40 cellular contexts compared by ENCODE assay signal in the genomic region with DNA sequence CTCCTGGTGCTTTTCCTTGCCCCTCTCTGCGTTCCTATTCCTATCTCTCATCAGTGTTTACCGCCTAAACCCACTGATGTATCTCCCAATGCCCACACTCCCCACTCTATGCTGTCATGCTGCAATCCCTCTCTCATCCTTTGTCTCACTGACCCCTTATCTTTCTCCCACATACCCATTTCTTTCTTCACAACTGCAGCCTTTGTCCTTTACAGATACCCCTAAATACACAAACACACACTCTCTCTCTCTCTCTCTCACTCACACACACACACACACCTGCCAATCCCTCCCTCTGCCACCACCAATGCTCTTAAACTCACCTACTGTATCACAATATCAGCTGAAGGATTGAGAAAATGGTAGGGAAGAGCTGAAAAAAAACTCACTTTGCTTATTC. TPM values are rescaled to one million over a fixed set of nuclear protein-coding genes. Genes with fewer than 3 reads are reported as not detected.
"Had no signal": no experiment of that assay in that cellular context is flagged by ENCODE, and none has a peak within 500 bp of the region (broad histone marks: within the 10 kb centered on the region; RNA-seq: fewer than 3 reads in every experiment).

No MANE protein-coding gene starts in this region.

- H3K27ac ChIP-seq: ascending aorta, cardiac muscle cell, WERI-Rb-1 had no signal

- FAIRE-seq: bronchial epithelial cell had no signal

- H3K36me3 Mint-ChIP-seq: activated CD8-positive, alpha-beta memory T cell treated with anti-CD3 and anti-CD28 coated beads, Interleukin-2, amount 10 ng/mL, durations not matched to agents 7 days and 5 days; activated naive CD4-positive, alpha-beta T cell treated with anti-CD3 and anti-CD28 coated beads, Interleukin-2, amount 10 ng/mL, durations not matched to agents 7 days and 5 days; activated naive CD4-positive, alpha-beta T cell treated with anti-CD3 and anti-CD28 coated beads, Interleukin-2, amount 50 U/mL, for 24 hours; activated naive CD8-positive, alpha-beta T cell; activated naive CD8-positive, alpha-beta T cell treated with anti-CD3 and anti-CD28 coated beads, Interleukin-2, amount 10 ng/mL, durations not matched to agents 7 days and 5 days; brain had no signal

- H3K9me3 ChIP-seq: ascending aorta had no signal

- H3K9me3 Mint-ChIP-seq: activated naive CD4-positive, alpha-beta T cell treated with anti-CD3 and anti-CD28 coated beads, Interleukin-2, amount 10 ng/mL, durations not matched to agents 7 days and 5 days; activated naive CD4-positive, alpha-beta T cell treated with anti-CD3 and anti-CD28 coated beads, Interleukin-2, amount 50 U/mL, for 24 hours; activated naive CD8-positive, alpha-beta T cell treated with anti-CD3 and anti-CD28 coated beads, Interleukin-2, amount 10 ng/mL, durations not matched to agents 7 days and 5 days; activated T-helper 2 cell treated with anti-CD3 and anti-CD28 coated beads, Interferon-gamma antibody, Interleukin-2, Interleukin-4, amounts not matched to agents 10 μg/mL and 5 μg/mL and 100 μg/mL, durations not matched to agents 14 hours and 24 hours and 36 hours; T-helper 1 cell treated with Interleukin-12 subunit alpha and Interleukin-12 subunit beta and Interleukin-4 antibody, amounts not matched to agents 30 μg/mL and 1 μg/mL, for 36 hours; T-helper 2 cell treated with Interferon-gamma antibody and Interleukin-4, amounts not matched to agents 5 μg/mL and 100 μg/mL, for 36 hours had no signal

- H3K27ac Mint-ChIP-seq: activated CD4-positive, alpha-beta memory T cell treated with anti-CD3 and anti-CD28 coated beads, Interleukin-2, amount 10 ng/mL, durations not matched to agents 7 days and 5 days; activated CD4-positive, alpha-beta T cell treated with anti-CD3 and anti-CD28 coated beads for 36 hours; activated CD4-positive, alpha-beta T cell treated with anti-CD3 and anti-CD28 coated beads, Interleukin-2, amount 10 ng/mL, durations not matched to agents 7 days and 5 days; activated CD8-positive, alpha-beta memory T cell treated with anti-CD3 and anti-CD28 coated beads, Interleukin-2, amount 10 ng/mL, durations not matched to agents 7 days and 5 days; activated CD8-positive, alpha-beta T cell treated with anti-CD3 and anti-CD28 coated beads, Interleukin-2, amount 10 ng/mL, durations not matched to agents 7 days and 5 days; activated naive CD4-positive, alpha-beta T cell treated with anti-CD3 and anti-CD28 coated beads, Interleukin-2, amount 10 ng/mL, durations not matched to agents 7 days and 5 days; activated naive CD4-positive, alpha-beta T cell treated with anti-CD3 and anti-CD28 coated beads, Interleukin-2, amount 50 U/mL, for 24 hours; activated naive CD8-positive, alpha-beta T cell; activated naive CD8-positive, alpha-beta T cell treated with anti-CD3 and anti-CD28 coated beads, Interleukin-2, amount 10 ng/mL, durations not matched to agents 7 days and 5 days; activated naive CD8-positive, alpha-beta T cell treated with anti-CD3 and anti-CD28 coated beads, Interleukin-2, amount 50 U/mL, for 24 hours; activated T-cell treated with anti-CD3 and anti-CD28 coated beads, Interleukin-2, amount 50 U/mL, for 24 hours; activated T-helper 2 cell treated with anti-CD3 and anti-CD28 coated beads, Interferon-gamma antibody, Interleukin-2, Interleukin-4, amounts not matched to agents 10 μg/mL and 5 μg/mL and 100 μg/mL, durations not matched to agents 14 hours and 24 hours and 36 hours; brain; T-helper 1 cell treated with Interleukin-12 subunit alpha and Interleukin-12 subunit beta and Interleukin-4 antibody, amounts not matched to agents 30 μg/mL and 1 μg/mL, for 36 hours; T-helper 2 cell treated with Interferon-gamma antibody and Interleukin-4, amounts not matched to agents 5 μg/mL and 100 μg/mL, for 36 hours; WTC11 had no signal

- DNase-seq: activated CD4-positive, alpha-beta memory T cell treated with anti-CD3 and anti-CD28 coated beads, Interleukin-2, amount 10 ng/mL, durations not matched to agents 7 days and 5 days; activated CD4-positive, alpha-beta T cell treated with anti-CD3 and anti-CD28 coated beads for 1 hour; activated CD4-positive, alpha-beta T cell treated with anti-CD3 and anti-CD28 coated beads for 36 hours; activated CD4-positive, alpha-beta T cell treated with anti-CD3 and anti-CD28 coated beads for 48 hours; activated CD4-positive, alpha-beta T cell treated with anti-CD3 and anti-CD28 coated beads, Interleukin-2, amount 10 ng/mL, durations not matched to agents 7 days and 5 days; activated CD4-positive, alpha-beta T cell treated with anti-CD3 and anti-CD28 coated beads, Interleukin-2, amount 50 U/mL, for 48 hours; activated CD4-positive, CD25-positive, alpha-beta regulatory T cell; activated CD8-positive, alpha-beta memory T cell treated with anti-CD3 and anti-CD28 coated beads for 24 hours; activated CD8-positive, alpha-beta memory T cell treated with anti-CD3 and anti-CD28 coated beads, Interleukin-2, amount 10 ng/mL, durations not matched to agents 7 days and 5 days; activated CD8-positive, alpha-beta memory T cell treated with anti-CD3 and anti-CD28 coated beads, Interleukin-2, amount 50 U/mL, for 48 hours; activated CD8-positive, alpha-beta T cell treated with anti-CD3 and anti-CD28 coated beads, Interleukin-2, amount 10 ng/mL, durations not matched to agents 7 days and 5 days; activated effector memory CD4-positive, alpha-beta T cell treated with Interleukin-2 at 50 U/mL for 16 hours; activated gamma-delta T cell; activated naive CD4-positive, alpha-beta T cell treated with anti-CD3 and anti-CD28 coated beads, Interleukin-2, amount 10 ng/mL, durations not matched to agents 7 days and 5 days; activated naive CD4-positive, alpha-beta T cell treated with Interleukin-2 at 50 U/mL for 16 hours; activated naive CD8-positive, alpha-beta T cell treated with anti-CD3 and anti-CD28 coated beads, Interleukin-2, amount 10 ng/mL, durations not matched to agents 7 days and 5 days; activated naive CD8-positive, alpha-beta T cell treated with anti-CD3 and anti-CD28 coated beads, Interleukin-2, amount 50 U/mL, for 24 hours; activated T-cell treated with anti-CD3 and anti-CD28 coated beads, Interleukin-2, amount 50 U/mL, for 24 hours; activated T-cell treated with anti-CD3 and anti-CD28 coated beads, Interleukin-2, amount 50 U/mL, for 48 hours; amygdala; anterior cingulate cortex; caudate nucleus; cerebellar nuclear complex; T-helper 1 cell; T-helper 2 cell; T-helper 9 cell; WERI-Rb-1 had no signal

- H3K4me3 ChIP-seq: ascending aorta, cardiac muscle cell had no signal

- H3K4me1 Mint-ChIP-seq: activated CD8-positive, alpha-beta memory T cell treated with anti-CD3 and anti-CD28 coated beads, Interleukin-2, amount 10 ng/mL, durations not matched to agents 7 days and 5 days; activated naive CD4-positive, alpha-beta T cell treated with anti-CD3 and anti-CD28 coated beads, Interleukin-2, amount 50 U/mL, for 24 hours; activated naive CD8-positive, alpha-beta T cell treated with anti-CD3 and anti-CD28 coated beads, Interleukin-2, amount 10 ng/mL, durations not matched to agents 7 days and 5 days; activated naive CD8-positive, alpha-beta T cell treated with anti-CD3 and anti-CD28 coated beads, Interleukin-2, amount 50 U/mL, for 24 hours; brain had no signal

- H3K4me3 Mint-ChIP-seq: activated CD4-positive, alpha-beta memory T cell treated with anti-CD3 and anti-CD28 coated beads, Interleukin-2, amount 10 ng/mL, durations not matched to agents 7 days and 5 days; activated CD4-positive, alpha-beta T cell treated with anti-CD3 and anti-CD28 coated beads for 36 hours; activated CD4-positive, alpha-beta T cell treated with anti-CD3 and anti-CD28 coated beads, Interleukin-2, amount 10 ng/mL, durations not matched to agents 7 days and 5 days; activated CD8-positive, alpha-beta memory T cell treated with anti-CD3 and anti-CD28 coated beads, Interleukin-2, amount 10 ng/mL, durations not matched to agents 7 days and 5 days; activated CD8-positive, alpha-beta T cell treated with anti-CD3 and anti-CD28 coated beads, Interleukin-2, amount 10 ng/mL, durations not matched to agents 7 days and 5 days; activated naive CD4-positive, alpha-beta T cell treated with anti-CD3 and anti-CD28 coated beads, Interleukin-2, amount 10 ng/mL, durations not matched to agents 7 days and 5 days; activated naive CD4-positive, alpha-beta T cell treated with anti-CD3 and anti-CD28 coated beads, Interleukin-2, amount 50 U/mL, for 24 hours; activated naive CD8-positive, alpha-beta T cell; activated naive CD8-positive, alpha-beta T cell treated with anti-CD3 and anti-CD28 coated beads, Interleukin-2, amount 10 ng/mL, durations not matched to agents 7 days and 5 days; activated naive CD8-positive, alpha-beta T cell treated with anti-CD3 and anti-CD28 coated beads, Interleukin-2, amount 50 U/mL, for 24 hours; activated T-cell treated with anti-CD3 and anti-CD28 coated beads, Interleukin-2, amount 50 U/mL, for 24 hours; brain; central memory CD8-positive, alpha-beta T cell; T-helper 1 cell treated with Interleukin-12 subunit alpha and Interleukin-12 subunit beta and Interleukin-4 antibody, amounts not matched to agents 30 μg/mL and 1 μg/mL, for 36 hours; T-helper 2 cell treated with Interferon-gamma antibody and Interleukin-4, amounts not matched to agents 5 μg/mL and 100 μg/mL, for 36 hours; WTC11 had no signal

- H3K4me1 ChIP-seq: ascending aorta had no signal

- ATAC-seq: activated CD4-positive, alpha-beta T cell treated with anti-CD3 and anti-CD28 coated beads for 36 hours; activated CD4-positive, CD25-positive, alpha-beta regulatory T cell treated with anti-CD3 and anti-CD28 coated beads, Interleukin-2, amount 50 U/mL, for 24 hours; activated CD8-positive, alpha-beta memory T cell treated with anti-CD3 and anti-CD28 coated beads, Interleukin-2, amount 10 ng/mL, durations not matched to agents 7 days and 5 days; activated CD8-positive, alpha-beta T cell treated with anti-CD3 and anti-CD28 coated beads, Interleukin-2, amount 10 ng/mL, durations not matched to agents 7 days and 5 days; activated naive CD8-positive, alpha-beta T cell treated with anti-CD3 and anti-CD28 coated beads, Interleukin-2, amount 50 U/mL, for 24 hours; WTC11 had no signal

- H3K36me3 ChIP-seq: ascending aorta, cardiac muscle cell, WERI-Rb-1 had no signal

- H3K27me3 ChIP-seq: ascending aorta, cardiac muscle cell had no signal

RNA-seq across cellular contexts. Expression of a gene that starts 5.3 kb away (rescaled TPM):
- total RNA-seq: activated CD4-positive, alpha-beta memory T cell treated with anti-CD3 and anti-CD28 coated beads, Interleukin-2, amount 10 ng/mL, durations not matched to agents 7 days and 5 days; activated CD4-positive, alpha-beta T cell treated with anti-CD3 and anti-CD28 coated beads for 36 hours; activated CD4-positive, alpha-beta T cell treated with anti-CD3 and anti-CD28 coated beads, Interleukin-2, amount 10 ng/mL, durations not matched to agents 7 days and 5 days; activated CD8-positive, alpha-beta memory T cell treated with anti-CD3 and anti-CD28 coated beads, Interleukin-2, amount 10 ng/mL, durations not matched to agents 7 days and 5 days; activated CD8-positive, alpha-beta T cell treated with anti-CD3 and anti-CD28 coated beads, Interleukin-2, amount 10 ng/mL, durations not matched to agents 7 days and 5 days; activated naive CD8-positive, alpha-beta T cell treated with anti-CD3 and anti-CD28 coated beads, Interleukin-2, amount 10 ng/mL, durations not matched to agents 7 days and 5 days; activated T-helper 2 cell treated with anti-CD3 and anti-CD28 coated beads, Interferon-gamma antibody, Interleukin-2, Interleukin-4, amounts not matched to agents 10 μg/mL and 5 μg/mL and 100 μg/mL, durations not matched to agents 14 hours and 24 hours and 36 hours; ascending aorta; bronchial epithelial cell; chondrocyte; WTC11 had no signal

RNA-seq across cellular contexts. Expression of a gene that starts 23.6 kb away (rescaled TPM):
- total RNA-seq: activated CD4-positive, alpha-beta memory T cell treated with anti-CD3 and anti-CD28 coated beads, Interleukin-2, amount 10 ng/mL, durations not matched to agents 7 days and 5 days; activated CD4-positive, alpha-beta T cell treated with anti-CD3 and anti-CD28 coated beads for 36 hours; activated CD4-positive, alpha-beta T cell treated with anti-CD3 and anti-CD28 coated beads, Interleukin-2, amount 10 ng/mL, durations not matched to agents 7 days and 5 days; activated CD8-positive, alpha-beta memory T cell treated with anti-CD3 and anti-CD28 coated beads, Interleukin-2, amount 10 ng/mL, durations not matched to agents 7 days and 5 days; activated CD8-positive, alpha-beta T cell treated with anti-CD3 and anti-CD28 coated beads, Interleukin-2, amount 10 ng/mL, durations not matched to agents 7 days and 5 days; activated naive CD8-positive, alpha-beta T cell treated with anti-CD3 and anti-CD28 coated beads, Interleukin-2, amount 10 ng/mL, durations not matched to agents 7 days and 5 days; activated T-helper 2 cell treated with anti-CD3 and anti-CD28 coated beads, Interferon-gamma antibody, Interleukin-2, Interleukin-4, amounts not matched to agents 10 μg/mL and 5 μg/mL and 100 μg/mL, durations not matched to agents 14 hours and 24 hours and 36 hours; ascending aorta; bronchial epithelial cell; cardiac muscle cell; chondrocyte; WTC11 had no signal

RNA-seq across cellular contexts. Expression of a gene that starts 29.9 kb away (rescaled TPM):
- total RNA-seq: activated CD4-positive, alpha-beta memory T cell treated with anti-CD3 and anti-CD28 coated beads, Interleukin-2, amount 10 ng/mL, durations not matched to agents 7 days and 5 days; activated CD4-positive, alpha-beta T cell treated with anti-CD3 and anti-CD28 coated beads for 36 hours; activated CD4-positive, alpha-beta T cell treated with anti-CD3 and anti-CD28 coated beads, Interleukin-2, amount 10 ng/mL, durations not matched to agents 7 days and 5 days; activated CD8-positive, alpha-beta memory T cell treated with anti-CD3 and anti-CD28 coated beads, Interleukin-2, amount 10 ng/mL, durations not matched to agents 7 days and 5 days; activated CD8-positive, alpha-beta T cell treated with anti-CD3 and anti-CD28 coated beads, Interleukin-2, amount 10 ng/mL, durations not matched to agents 7 days and 5 days; activated naive CD8-positive, alpha-beta T cell treated with anti-CD3 and anti-CD28 coated beads, Interleukin-2, amount 10 ng/mL, durations not matched to agents 7 days and 5 days; activated T-helper 2 cell treated with anti-CD3 and anti-CD28 coated beads, Interferon-gamma antibody, Interleukin-2, Interleukin-4, amounts not matched to agents 10 μg/mL and 5 μg/mL and 100 μg/mL, durations not matched to agents 14 hours and 24 hours and 36 hours; ascending aorta; bronchial epithelial cell; cardiac muscle cell; chondrocyte; WTC11 had no signal
